In genomic region chr2:54103454-54104314, GRCh38 we compare ENCODE assay signal across 8 cellular contexts.
A peak's percentile ranks its signal among the peaks of the same experiment; 100 is the strongest.
DNase-seq lines count a peak whose midpoint lies in the region; ATAC-seq and TF ChIP-seq lines count a peak whose summit lies in the region.

No MANE protein-coding gene starts in this region.

- DNase-seq in activated CD4-positive, CD25-positive, alpha-beta regulatory T cell treated with anti-CD3 and anti-CD28 coated beads, Interleukin-2, amount 50 U/mL, for 72 hours = no peak
- DNase-seq in OCI-M1 (lab: John Stamatoyannopoulos, UW) = peak; percentile 27
- peak; percentile 20 for DNase-seq in astrocyte of the cerebellum (ENCODE audit: low read depth)
- DNase-seq in kidney tubule cell (ENCODE audit: low spot score) = peak; percentile 89
- no peak for DNase-seq in activated CD8-positive, alpha-beta memory T cell treated with anti-CD3 and anti-CD28 coated beads for 24 hours

- peak; percentile 12 for TF ChIP-seq CTCF in astrocyte of the cerebellum (IDR thresholded peaks at IDR 0.05; ENCODE audit: low read depth, low read length, missing control alignments)

- no peak overlapping the region for H3K4me3 ChIP-seq in astrocyte of the cerebellum (ENCODE audit: low read depth, low read length)

- peak; percentile 71 to 78 for ATAC-seq in activated CD4-positive, CD25-positive, alpha-beta regulatory T cell treated with anti-CD3 and anti-CD28 coated beads, Interleukin-2, amount 50 U/mL, for 24 hours
- ATAC-seq in HG02678 (IDR thresholded peaks at IDR 0.05; ENCODE audit: unreplicated experiment) = peak; percentile 46
- no peak for ATAC-seq in GM21786 (IDR thresholded peaks at IDR 0.05; ENCODE audit: unreplicated experiment)

- in situ Hi-C loops in astrocyte of the cerebellum (cut with HindIII; ENCODE audit: low sequenced_read_pairs) = no loop called here

Comparison
In these comparisons a context has a peak if more than half of its experiments do, and no peak if none do; other contexts are left out.
1. DNase-seq: peak in OCI-M1 (single experiment), astrocyte of the cerebellum (single experiment) and kidney tubule cell (single experiment); none in activated CD4-positive, CD25-positive, alpha-beta regulatory T cell treated with anti-CD3 and anti-CD28 coated beads, Interleukin-2, amount 50 U/mL, for 72 hours (single experiment) and activated CD8-positive, alpha-beta memory T cell treated with anti-CD3 and anti-CD28 coated beads for 24 hours (single experiment).